ENCODE assay signal across 26 cellular contexts in genomic region chr22:47620391-47620790, GRCh38.
"Had no signal": no experiment of that assay in that cellular context is flagged by ENCODE, and none has a peak within 500 bp of the region (broad histone marks: within the 10 kb centered on the region; RNA-seq: fewer than 3 reads in every experiment).

No MANE protein-coding gene starts in this region.

- H3K9me3 Mint-ChIP-seq: activated B cell treated with CpG ODN at 0.5 μM for 24 hours; activated CD4-positive, alpha-beta T cell treated with anti-CD3 and anti-CD28 coated beads, Interleukin-2, amount 10 ng/mL, durations not matched to agents 24 days and 14 days; activated T-cell treated with anti-CD3 and anti-CD28 coated beads, Interleukin-2, amount 50 U/mL, for 24 hours had no signal

- H3K36me3 Mint-ChIP-seq: activated naive CD8-positive, alpha-beta T cell treated with anti-CD3 and anti-CD28 coated beads, Interleukin-2, amount 10 ng/mL, durations not matched to agents 7 days and 5 days had no signal

- H3K4me3 Mint-ChIP-seq: activated B cell treated with CpG ODN at 0.5 μM for 24 hours; activated CD4-positive, alpha-beta T cell treated with anti-CD3 and anti-CD28 coated beads, Interleukin-2, amount 10 ng/mL, durations not matched to agents 24 days and 14 days; activated naive CD8-positive, alpha-beta T cell treated with anti-CD3 and anti-CD28 coated beads, Interleukin-2, amount 10 ng/mL, durations not matched to agents 7 days and 5 days; activated T-cell treated with anti-CD3 and anti-CD28 coated beads, Interleukin-2, amount 50 U/mL, for 24 hours had no signal

- H3K4me1 Mint-ChIP-seq: activated B cell treated with CpG ODN at 0.5 μM for 24 hours; activated CD4-positive, alpha-beta T cell treated with anti-CD3 and anti-CD28 coated beads, Interleukin-2, amount 10 ng/mL, durations not matched to agents 24 days and 14 days; activated naive CD8-positive, alpha-beta T cell treated with anti-CD3 and anti-CD28 coated beads, Interleukin-2, amount 10 ng/mL, durations not matched to agents 7 days and 5 days had no signal

- H3K4me3 ChIP-seq: adrenal gland, MG63, Peyer's patch, SJSA1 had no signal

- H3K27me3 ChIP-seq: MG63, Peyer's patch, SJSA1 had no signal

- ATAC-seq: SK-N-SH treated with all-trans-retinoic acid at 6 μM for 48 hours had no signal

- H3K27ac Mint-ChIP-seq: activated B cell treated with CpG ODN at 0.5 μM for 24 hours; activated CD4-positive, alpha-beta T cell treated with anti-CD3 and anti-CD28 coated beads, Interleukin-2, amount 10 ng/mL, durations not matched to agents 24 days and 14 days; activated naive CD8-positive, alpha-beta T cell treated with anti-CD3 and anti-CD28 coated beads, Interleukin-2, amount 10 ng/mL, durations not matched to agents 7 days and 5 days; activated T-cell treated with anti-CD3 and anti-CD28 coated beads, Interleukin-2, amount 50 U/mL, for 24 hours had no signal

- H3K27me3 Mint-ChIP-seq: activated CD4-positive, alpha-beta T cell treated with anti-CD3 and anti-CD28 coated beads, Interleukin-2, amount 10 ng/mL, durations not matched to agents 24 days and 14 days had no signal

- H3K36me3 ChIP-seq: adrenal gland, MG63, Peyer's patch, SJSA1 had no signal

- H3K27ac ChIP-seq: adrenal gland, Peyer's patch, RWPE1, SJSA1 had no signal

- DNase-seq: activated B cell treated with CpG ODN at 0.5 μM for 24 hours; activated CD4-positive, alpha-beta T cell treated with anti-CD3 and anti-CD28 coated beads for 1 hour; activated CD4-positive, alpha-beta T cell treated with anti-CD3 and anti-CD28 coated beads, Interleukin-2, amount 10 ng/mL, durations not matched to agents 24 days and 14 days; activated CD4-positive, alpha-beta T cell treated with anti-CD3 and anti-CD28 coated beads, Interleukin-2, amount 50 U/mL, for 48 hours; activated naive CD4-positive, alpha-beta T cell treated with anti-CD3 and anti-CD28 coated beads, Interleukin-2, amount 50 U/mL, for 16 hours; activated naive CD8-positive, alpha-beta T cell treated with anti-CD3 and anti-CD28 coated beads, Interleukin-2, amount 10 ng/mL, durations not matched to agents 7 days and 5 days; activated T-cell treated with anti-CD3 and anti-CD28 coated beads, Interleukin-2, amount 50 U/mL, for 24 hours; anterior cingulate cortex; caudate nucleus; MG63; MV-4-11; NCI-H1092 treated with DMSO at 0.1 percent for 48 hours; NCI-H1417 treated with DMSO at 0.1 percent for 48 hours; NCI-H1694; NCI-H2029; NCI-H2107; NCI-H2171 treated with DMSO at 0.1 percent for 48 hours; NCI-H226; NCI-H510A; NCI-H69; SW 1271 had no signal

- H3K9me3 ChIP-seq: adrenal gland, MG63, Peyer's patch, SJSA1 had no signal

- H3K4me1 ChIP-seq: adrenal gland, Peyer's patch, SJSA1 had no signal
